ENCODE assay signal across 1 cellular context in the genomic region with DNA sequence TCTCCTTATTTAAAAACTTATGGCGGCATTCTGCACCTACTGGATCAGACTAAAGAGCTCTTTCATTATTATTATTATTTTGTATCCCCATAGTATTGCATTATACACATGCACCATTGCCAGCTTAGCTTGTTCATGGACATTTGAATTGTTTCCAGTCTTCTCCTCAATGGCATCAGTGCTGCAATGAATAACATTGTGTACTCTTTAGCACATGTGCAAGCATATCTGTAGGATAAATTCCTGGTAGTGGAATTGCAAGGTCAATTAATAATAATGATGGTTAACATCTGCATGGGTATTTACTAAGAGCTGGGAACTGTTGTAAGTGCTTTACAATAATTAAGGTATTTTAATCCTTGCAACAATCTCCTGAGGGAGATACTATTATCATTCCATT.
TF ChIP-seq lines count a peak whose summit lies in the region.

No MANE protein-coding gene starts in this region.

TF ChIP-seq in SK-N-SH, 30 proteins besides CTCF, POLR2A, EP300 and RAD21:
- TF ChIP-seq RCOR1 (IDR thresholded peaks at IDR 0.05; ENCODE audit: low read length) (no peak), GATA2 (CRISPR knock-in tag; IDR thresholded peaks at IDR 0.05) (no peak), TAF1 (IDR thresholded peaks at IDR 0.05; ENCODE audit: borderline replicate concordance, low read depth, low read length) (no peak), MAX (IDR thresholded peaks at IDR 0.05; ENCODE audit: low read depth) (no peak), MXI1 (IDR thresholded peaks at IDR 0.05; ENCODE audit: low read depth, low read length) (no peak), FOSL2 (IDR thresholded peaks at IDR 0.05; ENCODE audit: borderline replicate concordance, low read depth) (no peak), PBX3 (IDR thresholded peaks at IDR 0.05) (no peak), GABPA (IDR thresholded peaks at IDR 0.05; ENCODE audit: low read depth) (no peak), ELF1 (IDR thresholded peaks at IDR 0.05) (no peak), POLR2AphosphoS5 (IDR thresholded peaks at IDR 0.05; ENCODE audit: low read depth, low read length) (no peak), JUND (IDR thresholded peaks at IDR 0.05) (no peak)
- TF ChIP-seq, protein P1, sequence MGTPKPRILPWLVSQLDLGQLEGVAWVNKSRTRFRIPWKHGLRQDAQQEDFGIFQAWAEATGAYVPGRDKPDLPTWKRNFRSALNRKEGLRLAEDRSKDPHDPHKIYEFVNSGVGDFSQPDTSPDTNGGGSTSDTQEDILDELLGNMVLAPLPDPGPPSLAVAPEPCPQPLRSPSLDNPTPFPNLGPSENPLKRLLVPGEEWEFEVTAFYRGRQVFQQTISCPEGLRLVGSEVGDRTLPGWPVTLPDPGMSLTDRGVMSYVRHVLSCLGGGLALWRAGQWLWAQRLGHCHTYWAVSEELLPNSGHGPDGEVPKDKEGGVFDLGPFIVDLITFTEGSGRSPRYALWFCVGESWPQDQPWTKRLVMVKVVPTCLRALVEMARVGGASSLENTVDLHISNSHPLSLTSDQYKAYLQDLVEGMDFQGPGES (IDR thresholded peaks at IDR 0.05; ENCODE audit: low read depth, low read length): no peak
- TF ChIP-seq, protein P2, sequence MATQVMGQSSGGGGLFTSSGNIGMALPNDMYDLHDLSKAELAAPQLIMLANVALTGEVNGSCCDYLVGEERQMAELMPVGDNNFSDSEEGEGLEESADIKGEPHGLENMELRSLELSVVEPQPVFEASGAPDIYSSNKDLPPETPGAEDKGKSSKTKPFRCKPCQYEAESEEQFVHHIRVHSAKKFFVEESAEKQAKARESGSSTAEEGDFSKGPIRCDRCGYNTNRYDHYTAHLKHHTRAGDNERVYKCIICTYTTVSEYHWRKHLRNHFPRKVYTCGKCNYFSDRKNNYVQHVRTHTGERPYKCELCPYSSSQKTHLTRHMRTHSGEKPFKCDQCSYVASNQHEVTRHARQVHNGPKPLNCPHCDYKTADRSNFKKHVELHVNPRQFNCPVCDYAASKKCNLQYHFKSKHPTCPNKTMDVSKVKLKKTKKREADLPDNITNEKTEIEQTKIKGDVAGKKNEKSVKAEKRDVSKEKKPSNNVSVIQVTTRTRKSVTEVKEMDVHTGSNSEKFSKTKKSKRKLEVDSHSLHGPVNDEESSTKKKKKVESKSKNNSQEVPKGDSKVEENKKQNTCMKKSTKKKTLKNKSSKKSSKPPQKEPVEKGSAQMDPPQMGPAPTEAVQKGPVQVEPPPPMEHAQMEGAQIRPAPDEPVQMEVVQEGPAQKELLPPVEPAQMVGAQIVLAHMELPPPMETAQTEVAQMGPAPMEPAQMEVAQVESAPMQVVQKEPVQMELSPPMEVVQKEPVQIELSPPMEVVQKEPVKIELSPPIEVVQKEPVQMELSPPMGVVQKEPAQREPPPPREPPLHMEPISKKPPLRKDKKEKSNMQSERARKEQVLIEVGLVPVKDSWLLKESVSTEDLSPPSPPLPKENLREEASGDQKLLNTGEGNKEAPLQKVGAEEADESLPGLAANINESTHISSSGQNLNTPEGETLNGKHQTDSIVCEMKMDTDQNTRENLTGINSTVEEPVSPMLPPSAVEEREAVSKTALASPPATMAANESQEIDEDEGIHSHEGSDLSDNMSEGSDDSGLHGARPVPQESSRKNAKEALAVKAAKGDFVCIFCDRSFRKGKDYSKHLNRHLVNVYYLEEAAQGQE (IDR thresholded peaks at IDR 0.05; ENCODE audit: low read depth, low read length): no peak
